10 cellular contexts compared by ENCODE assay signal in genomic region chr21:28283652-28284490, GRCh38.
DNase-seq lines count a peak whose midpoint lies in the region; ATAC-seq and TF ChIP-seq lines count a peak whose summit lies in the region.
"Had no signal": no experiment of that assay in that cellular context is flagged by ENCODE, and none has a peak within 500 bp of the region (broad histone marks: within the 10 kb centered on the region; RNA-seq: fewer than 3 reads in every experiment).

No MANE protein-coding gene starts in this region.

- TF ChIP-seq EP300 in SK-N-SH (IDR thresholded peaks at IDR 0.05; ENCODE audit: borderline replicate concordance in 1 of 2, low read depth in 1 of 2, low read length in 1 of 2), result peak; percentile 61 to 72

- POLR2A ChIA-PET in SK-N-SH (lab: Yijun Ruan, JAX) (interaction anchor here (1.9 kb wide), 1 partner anchor 15 kb away, joined by 8 read pairs; no protein-coding TSS in a partner anchor), RWPE1 (lab: Yijun Ruan, JAX; ENCODE audit: low non-redundant PET) (no interaction called here)

- H3K4me2 ChIP-seq in SK-N-SH (peak overlapping the region; percentile 41), parathyroid adenoma (ENCODE audit: low read length) (peak overlapping the region; percentile 21)

- no peak overlapping the region for H3K4me3 ChIP-seq in SK-N-SH (ENCODE audit: low read depth in 2 of 2, low read length in 1 of 2)
- no peak overlapping the region for H3K4me3 ChIP-seq in cardiac muscle cell
- no peak overlapping the region for H3K4me3 ChIP-seq in parathyroid adenoma (ENCODE audit: low read depth, low read length)
- H3K4me3 ChIP-seq: breast epithelium, Peyer's patch had no signal

- H3K79me2 ChIP-seq in SK-N-SH (ENCODE audit: insufficient read depth) (no peaks in the 10 kb centered on the region), parathyroid adenoma (no peaks in the 10 kb centered on the region)

- H3F3A ChIP-seq in SK-N-SH (replicated peaks; ENCODE audit: insufficient read depth), result peaks cover 24% of the 10 kb centered on the region

- no peak for TF ChIP-seq CTCF in SK-N-SH (IDR thresholded peaks at IDR 0.05)
- no peak for TF ChIP-seq CTCF in cardiac muscle cell (IDR thresholded peaks at IDR 0.05; ENCODE audit: low read depth, low read length)
- TF ChIP-seq CTCF in parathyroid adenoma (IDR thresholded peaks at IDR 0.05), result no peak
- no peak for TF ChIP-seq CTCF in RWPE1 (conservative IDR thresholded peaks at IDR 0.05; ENCODE audit: low read depth)

- H3K4me1 ChIP-seq in SK-N-SH (ENCODE audit: control insufficient read depth in 1 of 2, insufficient read depth in 2 of 2, low read depth in 1 of 2, low read length in 1 of 2) (peaks cover 0 to 16% of the 10 kb centered on the region in 2 experiments; a peak in 2 of 4 replicates), cardiac muscle cell (ENCODE audit: low read depth) (peaks cover 29% of the 10 kb centered on the region), parathyroid adenoma (no peaks in the 10 kb centered on the region)
- H3K4me1 ChIP-seq: breast epithelium, Peyer's patch had no signal

- H3K9me2 ChIP-seq in SK-N-SH, result no peaks in the 10 kb centered on the region

- H3K27me3 ChIP-seq in SK-N-SH (ENCODE audit: insufficient read depth) (no peaks in the 10 kb centered on the region), cardiac muscle cell (no peaks in the 10 kb centered on the region), parathyroid adenoma (ENCODE audit: control insufficient read depth, insufficient read depth, low read length) (no peaks in the 10 kb centered on the region)
- H3K27me3 ChIP-seq: breast epithelium, Peyer's patch had no signal

- CTCF ChIA-PET in SK-N-SH (lab: Yijun Ruan, JAX) (interaction anchor here (0.7 to 2.8 kb wide), 6 partner anchors 14 to 717 kb away, joined by 3 to 13 read pairs (median 3); no protein-coding TSS in a partner anchor), RWPE1 (lab: Yijun Ruan, JAX) (no interaction called here)

- TF ChIP-seq RAD21 in SK-N-SH (IDR thresholded peaks at IDR 0.05; ENCODE audit: low read length), result no peak; the same call in 1 of the 2 replicates

- H3K36me3 ChIP-seq in SK-N-SH (replicated peaks in 1 of 2; ENCODE audit: control insufficient read depth in 1 of 2, insufficient read depth in 2 of 2, low read length in 1 of 2) (no peaks in the 10 kb centered on the region), cardiac muscle cell (no peaks in the 10 kb centered on the region), parathyroid adenoma (ENCODE audit: control insufficient read depth, insufficient read depth, low read length) (no peaks in the 10 kb centered on the region)
- H3K36me3 ChIP-seq: breast epithelium, Peyer's patch had no signal

- H3K27ac ChIP-seq in SK-N-SH (ENCODE audit: low read depth in 2 of 2, low read length in 1 of 2) (peak overlapping the region; percentile 75 to 96), cardiac muscle cell (peak overlapping the region; percentile 81), parathyroid adenoma (no peak overlapping the region), RWPE1 (no peak overlapping the region)
- H3K27ac ChIP-seq: breast epithelium, Peyer's patch had no signal

- no peaks in the 10 kb centered on the region for H3K9me3 ChIP-seq in SK-N-SH
- no peaks in the 10 kb centered on the region for H3K9me3 ChIP-seq in cardiac muscle cell (ENCODE audit: low read depth)
- no peaks in the 10 kb centered on the region for H3K9me3 ChIP-seq in parathyroid adenoma (ENCODE audit: control insufficient read depth, low read length)
- H3K9me3 ChIP-seq: breast epithelium, Peyer's patch had no signal

- DNase-seq in EH (ENCODE audit: low read depth) (peak; percentile 99), SK-N-SH (peak; percentile 22), cardiac muscle cell (ENCODE audit: low read depth in 1 of 2, low spot score in 1 of 2) (peak; percentile 70 to 98), RWPE1 (ENCODE audit: low spot score) (no peak)
- no peak for DNase-seq in activated T-cell treated with anti-CD3 and anti-CD28 coated beads, Interleukin-2, amount 50 U/mL, for 48 hours
- DNase-seq: Peyer's patch had no signal

- no peak for ATAC-seq in GM19023 (IDR thresholded peaks at IDR 0.05; ENCODE audit: unreplicated experiment)
- no peak for ATAC-seq in HG03571 (IDR thresholded peaks at IDR 0.05; ENCODE audit: unreplicated experiment)

- H3K9ac ChIP-seq in SK-N-SH, result peak overlapping the region; percentile 29; the same call in 1 of the 2 replicates
- no peak overlapping the region for H3K9ac ChIP-seq in parathyroid adenoma

- 2% methylated on average over 4 of the region's 4 CpGs for WGBS in SK-N-SH (ENCODE audit: low lambda C conversion rate)

- H4K20me1 ChIP-seq in SK-N-SH (ENCODE audit: insufficient read depth), result no peaks in the 10 kb centered on the region

- H2AFZ ChIP-seq in SK-N-SH (ENCODE audit: low read depth), result peak overlapping the region; percentile 37; the same call in 1 of the 2 replicates
- no peak overlapping the region for H2AFZ ChIP-seq in parathyroid adenoma

TF ChIP-seq in SK-N-SH, 30 proteins besides CTCF, POLR2A, EP300 and RAD21 (continues in another document):
- TF ChIP-seq EZH2phosphoT487 (IDR thresholded peaks at IDR 0.05; ENCODE audit: borderline replicate concordance, low read depth) (no peak), ELF1 (IDR thresholded peaks at IDR 0.05) (no peak), PBX3 (IDR thresholded peaks at IDR 0.05) (peak; percentile 94), GATA2 (CRISPR knock-in tag; IDR thresholded peaks at IDR 0.05) (peak; percentile 62; the same call in 1 of the 2 replicates), JUND (IDR thresholded peaks at IDR 0.05) (peak; percentile 62; the same call in 1 of the 2 replicates), TEAD4 (IDR thresholded peaks at IDR 0.05; ENCODE audit: borderline replicate concordance, insufficient read depth) (0 out of 2 replicates have a peak, but pooled peaks have one; percentile 53), RXRA (IDR thresholded peaks at IDR 0.05; ENCODE audit: borderline replicate concordance, low read depth) (peak; percentile 95), REST (IDR thresholded peaks at IDR 0.05; ENCODE audit: low read depth, low read length) (no peak), RCOR1 (IDR thresholded peaks at IDR 0.05; ENCODE audit: low read length) (peak; percentile 86), FOSL2 (IDR thresholded peaks at IDR 0.05; ENCODE audit: borderline replicate concordance, low read depth) (no peak), RFX5 (IDR thresholded peaks at IDR 0.05; ENCODE audit: low read length) (no peak), IRF3 (IDR thresholded peaks at IDR 0.05; ENCODE audit: low read depth, low read length) (no peak), GABPA (IDR thresholded peaks at IDR 0.05; ENCODE audit: low read depth) (no peak), NFIC (IDR thresholded peaks at IDR 0.05; ENCODE audit: borderline replicate concordance) (peak; percentile 90)
- TF ChIP-seq, protein P1, sequence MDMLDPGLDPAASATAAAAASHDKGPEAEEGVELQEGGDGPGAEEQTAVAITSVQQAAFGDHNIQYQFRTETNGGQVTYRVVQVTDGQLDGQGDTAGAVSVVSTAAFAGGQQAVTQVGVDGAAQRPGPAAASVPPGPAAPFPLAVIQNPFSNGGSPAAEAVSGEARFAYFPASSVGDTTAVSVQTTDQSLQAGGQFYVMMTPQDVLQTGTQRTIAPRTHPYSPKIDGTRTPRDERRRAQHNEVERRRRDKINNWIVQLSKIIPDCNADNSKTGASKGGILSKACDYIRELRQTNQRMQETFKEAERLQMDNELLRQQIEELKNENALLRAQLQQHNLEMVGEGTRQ (IDR thresholded peaks at IDR 0.05; ENCODE audit: borderline replicate concordance, low read depth, low read length), result no peak

Comparison
In these comparisons a context has a peak if more than half of its experiments do, and no peak if none do; other contexts are left out.
1. DNase-seq: peak in EH (single experiment), SK-N-SH (single experiment) and cardiac muscle cell (2 of 2); none in activated T-cell treated with anti-CD3 and anti-CD28 coated beads, Interleukin-2, amount 50 U/mL, for 48 hours (0 of 2) and RWPE1 (single experiment).
2. H3K27ac ChIP-seq: peak in SK-N-SH (2 of 2) and cardiac muscle cell (single experiment); none in parathyroid adenoma (single experiment) and RWPE1 (single experiment).